Comparison of ENCODE assay signal across 1 cellular context in the genomic region with DNA sequence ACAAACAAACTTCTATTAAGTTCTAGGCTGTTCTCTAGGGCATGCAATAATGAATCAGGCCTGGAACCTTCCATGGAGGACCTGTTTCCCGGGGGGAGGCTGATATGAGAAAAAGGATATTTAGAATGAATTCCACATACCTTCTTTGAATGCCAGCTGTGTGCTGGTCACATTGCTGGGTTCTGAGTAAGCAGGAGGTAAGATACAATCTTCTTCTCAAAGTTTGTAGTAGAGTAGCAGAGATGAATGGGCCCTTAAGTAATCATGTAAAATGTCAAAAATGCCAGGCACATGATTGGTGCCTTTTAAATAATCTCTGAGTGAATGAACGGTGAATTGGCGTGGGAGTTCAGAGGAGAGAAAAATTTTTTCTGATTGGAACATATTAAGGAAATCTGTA.
TF ChIP-seq lines count a peak whose summit lies in the region.

No MANE protein-coding gene starts in this region.

TF ChIP-seq in SK-N-SH treated with all-trans-retinoic acid at 6 μM for 48 hours, 23 proteins besides CTCF, POLR2A, EP300 and RAD21 (continued from another document):
- TF ChIP-seq, protein P1, sequence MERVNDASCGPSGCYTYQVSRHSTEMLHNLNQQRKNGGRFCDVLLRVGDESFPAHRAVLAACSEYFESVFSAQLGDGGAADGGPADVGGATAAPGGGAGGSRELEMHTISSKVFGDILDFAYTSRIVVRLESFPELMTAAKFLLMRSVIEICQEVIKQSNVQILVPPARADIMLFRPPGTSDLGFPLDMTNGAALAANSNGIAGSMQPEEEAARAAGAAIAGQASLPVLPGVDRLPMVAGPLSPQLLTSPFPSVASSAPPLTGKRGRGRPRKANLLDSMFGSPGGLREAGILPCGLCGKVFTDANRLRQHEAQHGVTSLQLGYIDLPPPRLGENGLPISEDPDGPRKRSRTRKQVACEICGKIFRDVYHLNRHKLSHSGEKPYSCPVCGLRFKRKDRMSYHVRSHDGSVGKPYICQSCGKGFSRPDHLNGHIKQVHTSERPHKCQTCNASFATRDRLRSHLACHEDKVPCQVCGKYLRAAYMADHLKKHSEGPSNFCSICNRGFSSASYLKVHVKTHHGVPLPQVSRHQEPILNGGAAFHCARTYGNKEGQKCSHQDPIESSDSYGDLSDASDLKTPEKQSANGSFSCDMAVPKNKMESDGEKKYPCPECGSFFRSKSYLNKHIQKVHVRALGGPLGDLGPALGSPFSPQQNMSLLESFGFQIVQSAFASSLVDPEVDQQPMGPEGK (CRISPR knock-in tag; IDR thresholded peaks at IDR 0.05; ENCODE audit: borderline replicate concordance): peak; percentile 67; the same call in 1 of the 2 replicates
- no peak for TF ChIP-seq OSR1 (CRISPR knock-in tag; IDR thresholded peaks at IDR 0.05)
